8 cellular contexts compared by ENCODE assay signal in the genomic region with DNA sequence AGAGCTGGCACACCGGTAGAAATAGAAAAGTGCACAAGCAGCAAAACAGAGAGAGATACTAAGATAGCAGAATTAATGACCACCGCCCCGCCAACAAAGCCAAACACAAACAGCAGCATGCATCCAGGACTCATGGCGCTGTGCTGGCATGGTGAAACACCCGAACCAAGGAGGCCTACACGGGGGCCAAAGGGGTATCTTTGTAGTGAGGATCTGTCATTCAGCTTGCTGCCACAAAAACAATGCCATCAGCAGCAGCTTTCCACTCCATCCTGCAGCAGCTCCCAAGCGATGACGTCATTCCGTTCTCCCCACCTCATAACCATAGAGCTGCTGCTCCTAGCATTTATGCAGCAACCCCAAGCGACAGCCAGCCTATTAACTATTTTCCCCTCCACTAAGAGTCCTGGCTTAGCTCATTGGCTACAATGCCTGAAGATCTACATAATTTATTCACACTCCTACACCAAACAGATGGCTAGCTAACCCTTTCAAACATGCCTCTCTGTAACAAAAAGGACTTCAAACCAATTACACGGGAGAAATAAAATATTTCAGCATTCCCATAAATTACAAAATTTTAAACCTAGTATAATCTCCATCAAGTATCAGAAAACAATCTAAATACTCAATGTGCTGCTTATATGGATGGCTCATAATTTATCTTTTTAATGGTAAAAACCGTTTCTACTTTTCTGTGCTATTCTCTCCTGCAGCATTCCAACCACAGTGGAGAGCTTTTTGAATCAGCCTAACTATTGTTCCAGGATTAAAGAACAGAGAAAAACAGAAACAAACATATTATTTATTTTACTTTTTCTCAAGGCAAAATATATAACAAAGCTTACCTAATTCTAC.
DNase-seq lines count a peak whose midpoint lies in the region; ATAC-seq and TF ChIP-seq lines count a peak whose summit lies in the region.

No MANE protein-coding gene starts in this region.

- TSS peak; percentile 30 for BruUV-seq in mammary epithelial cell (replicated peaks; lab: Mats Ljungman, UMichigan)

- H3K9me3 ChIP-seq in mammary epithelial cell (replicated peaks; ENCODE audit: insufficient read depth, low read length), result no peaks in the 10 kb centered on the region

- in situ Hi-C loops in mammary epithelial cell (cut with MboI; ENCODE audit: low sequenced_read_pairs in 2 of 2), result no loop called here

- H3K27me3 ChIP-seq in mammary epithelial cell (ENCODE audit: insufficient read depth, low read length), result no peaks in the 10 kb centered on the region

- H4K20me1 ChIP-seq in mammary epithelial cell (ENCODE audit: insufficient read depth, low read length), result no peaks in the 10 kb centered on the region

- no peak overlapping the region for H3K9ac ChIP-seq in mammary epithelial cell (ENCODE audit: insufficient read depth, low read length)

- no peak for ATAC-seq in HG03469 (IDR thresholded peaks at IDR 0.05; ENCODE audit: unreplicated experiment)

- peak; percentile 10 for DNase-seq in CD1c-positive myeloid dendritic cell (ENCODE audit: extremely low spot score)
- DNase-seq in NCI-H2081 treated with DMSO at 0.1 percent for 48 hours (lab: John Stamatoyannopoulos, UW), result peak; percentile 99
- DNase-seq in mammary epithelial cell, result peak; percentile 82
- peak; percentile 80 for DNase-seq in iPS-NIHi7 (ENCODE audit: extremely low spot score)
- peak; percentile 65 for DNase-seq in smooth muscle cell of the brain vasculature (ENCODE audit: low read depth, low spot score)
- DNase-seq in DMS79 (lab: John Stamatoyannopoulos, UW), result no peak
- no peak for DNase-seq in stimulated activated CD4-positive, alpha-beta T cell treated with anti-CD3 and anti-CD28 coated beads, Interleukin-12 subunit alpha, Interleukin-12 subunit beta, amount 100 ng/mL, for 4 hours

- intact Hi-C loops in mammary epithelial cell (cut with micrococcal nuclease), result no loop called here

- CTCF ChIA-PET in mammary epithelial cell (lab: Charles Lee; ENCODE audit: low non-redundant PET), result interaction anchor here (0.6 to 1.6 kb wide), 3 partner anchors 10 to 106 kb away, joined by 4 to 5 read pairs (median 5); a partner anchor contains a TSS

- H3K79me2 ChIP-seq in mammary epithelial cell (ENCODE audit: insufficient read depth, low read length), result peaks cover 49% of the 10 kb centered on the region

- peak overlapping the region; percentile 32 for H3K27ac ChIP-seq in mammary epithelial cell (ENCODE audit: insufficient read depth, low read depth, low read length)

- H3K4me3 ChIP-seq in mammary epithelial cell (replicated peaks in 1 of 3; ENCODE audit: insufficient read depth in 1 of 3, low read depth in 2 of 3, low read length in 3 of 3), result peak overlapping the region in 2 of 3 experiments; percentile 22 to 28

- peak overlapping the region; percentile 69 for H2AFZ ChIP-seq in mammary epithelial cell (ENCODE audit: low read depth, low read length)

- WGBS in mammary epithelial cell (ENCODE audit: low coverage, missing lambda C conversion rate), result 16% methylated on average over 12 of the region's 12 CpGs

- dilution Hi-C loops in mammary epithelial cell (cut with HindIII; ENCODE audit: low sequenced_read_pairs), result loop anchor here (10.0 kb wide), 1 partner anchor 128 kb away; no protein-coding TSS in a partner anchor

- H3K4me1 ChIP-seq in mammary epithelial cell (ENCODE audit: insufficient read depth, low read length), result peaks cover 28% of the 10 kb centered on the region

- H3K36me3 ChIP-seq in mammary epithelial cell (ENCODE audit: insufficient read depth, low read length), result no peaks in the 10 kb centered on the region

- peak overlapping the region; percentile 75 for H3K4me2 ChIP-seq in mammary epithelial cell (ENCODE audit: insufficient read depth, low read depth, low read length)

- TF ChIP-seq CTCF in mammary epithelial cell (conservative IDR thresholded peaks at IDR 0.05 in 1 of 2, IDR thresholded peaks at IDR 0.05 in 1 of 2; ENCODE audit: extremely low read depth in 1 of 2, insufficient read depth in 1 of 2, low read depth in 1 of 2, low read length in 2 of 2), result no peak

Comparison
In these comparisons a context has a peak if more than half of its experiments do, and no peak if none do; other contexts are left out.
1. DNase-seq: peak in CD1c-positive myeloid dendritic cell (single experiment), NCI-H2081 treated with DMSO at 0.1 percent for 48 hours (single experiment), mammary epithelial cell (single experiment), iPS-NIHi7 (single experiment) and smooth muscle cell of the brain vasculature (single experiment); none in DMS79 (single experiment) and stimulated activated CD4-positive, alpha-beta T cell treated with anti-CD3 and anti-CD28 coated beads, Interleukin-12 subunit alpha, Interleukin-12 subunit beta, amount 100 ng/mL, for 4 hours (single experiment).